ENCODE assay signal across 15 cellular contexts in genomic region chr9:105401651-105402050, GRCh38. TPM values are rescaled to one million over a fixed set of nuclear protein-coding genes. Genes with fewer than 3 reads are reported as not detected.
DNase-seq lines count a peak whose midpoint lies in the region; ATAC-seq and TF ChIP-seq lines count a peak whose summit lies in the region.
"Had no signal": no experiment of that assay in that cellular context is flagged by ENCODE, and none has a peak within 500 bp of the region (broad histone marks: within the 10 kb centered on the region; RNA-seq: fewer than 3 reads in every experiment).

No MANE protein-coding gene starts in this region.

- H3K9me2 ChIP-seq in GM23338 (ENCODE audit: insufficient read depth): no peaks in the 10 kb centered on the region

- H3K9ac ChIP-seq in OCI-LY3 (ENCODE audit: low read length) (no peak overlapping the region), neuronal stem cell (ENCODE audit: low read depth, low read length, poor library complexity) (no peak overlapping the region)

- no peak overlapping the region for H2BK15ac ChIP-seq in neuronal stem cell (ENCODE audit: low read length)

- no peak overlapping the region for H2BK12ac ChIP-seq in neuronal stem cell (ENCODE audit: low read length)

- no peak overlapping the region for H3K18ac ChIP-seq in neuronal stem cell (ENCODE audit: low read length)

- H2BK120ac ChIP-seq in neuronal stem cell (ENCODE audit: low read depth, low read length): no peak overlapping the region

- H3K4me1 ChIP-seq in GM23338 (ENCODE audit: insufficient read depth): peaks cover 63% of the 10 kb centered on the region
- H3K4me1 ChIP-seq in OCI-LY3 (ENCODE audit: low read length): peaks cover 25% of the 10 kb centered on the region
- peaks cover 4 to 7% of the 10 kb centered on the region in 2 donors for H3K4me1 ChIP-seq in neuronal stem cell (ENCODE audit: control insufficient read depth in 2 of 2, insufficient read depth in 1 of 2, low read depth in 1 of 2, low read length in 2 of 2)
- H3K4me1 ChIP-seq: uterus had no signal

- H3K4ac ChIP-seq in neuronal stem cell (ENCODE audit: low read length): no peak overlapping the region

- no peak overlapping the region; the same call in 1 of the 2 replicates for H3K27ac Mint-ChIP-seq in GM23338
- no peak overlapping the region for H3K27ac Mint-ChIP-seq in activated T-cell treated with anti-CD3 and anti-CD28 coated beads, Interleukin-2, amount 50 U/mL, for 72 hours
- H3K27ac Mint-ChIP-seq: dendritic cell treated with granulocyte-macrophage colony-stimulating factor and Interleukin-4, amounts not matched to agents 40 ng/mL and 50 ng/mL, for 4 days; IgD-negative memory B cell had no signal

- H3F3A ChIP-seq in GM23338 (replicated peaks; ENCODE audit: low read depth): peaks cover 8% of the 10 kb centered on the region; the same call in 1 of the 2 replicates

- no peak overlapping the region for H2AFZ ChIP-seq in GM23338
- H2AFZ ChIP-seq in OCI-LY3 (ENCODE audit: low read depth, low read length): no peak overlapping the region
- peak overlapping the region; percentile 13 for H2AFZ ChIP-seq in neuronal stem cell (ENCODE audit: low read length)

- H4K8ac ChIP-seq in neuronal stem cell (ENCODE audit: low read depth, low read length): no peak overlapping the region

- H3K4me3 Mint-ChIP-seq in GM23338: no peak overlapping the region
- no peak overlapping the region for H3K4me3 Mint-ChIP-seq in activated T-cell treated with anti-CD3 and anti-CD28 coated beads, Interleukin-2, amount 50 U/mL, for 72 hours
- H3K4me3 Mint-ChIP-seq: dendritic cell treated with granulocyte-macrophage colony-stimulating factor and Interleukin-4, amounts not matched to agents 40 ng/mL and 50 ng/mL, for 4 days had no signal

- no peak overlapping the region for H3K23ac ChIP-seq in neuronal stem cell (ENCODE audit: low read depth, low read length, poor library complexity)

- H3K36me3 ChIP-seq in GM23338 (ENCODE audit: insufficient read depth) (no peaks in the 10 kb centered on the region), OCI-LY3 (replicated peaks; ENCODE audit: low read depth, low read length) (no peaks in the 10 kb centered on the region), neuronal stem cell (replicated peaks in 1 of 2; ENCODE audit: control insufficient read depth in 2 of 2, insufficient read depth in 2 of 2, low read length in 2 of 2) (no peaks in the 10 kb centered on the region)
- H3K36me3 ChIP-seq: uterus had no signal

- peaks cover 3% of the 10 kb centered on the region; the same call in 2 of the 3 replicates for H3K36me3 Mint-ChIP-seq in GM23338 (ENCODE audit: low read depth)
- H3K36me3 Mint-ChIP-seq in activated T-cell treated with anti-CD3 and anti-CD28 coated beads, Interleukin-2, amount 50 U/mL, for 72 hours (ENCODE audit: insufficient read depth in 2 of 2): peaks cover under 1 to 2% of the 10 kb centered on the region in 2 donors

- no peak overlapping the region for H2BK5ac ChIP-seq in neuronal stem cell (ENCODE audit: low read length)

- H3K79me2 ChIP-seq in GM23338 (replicated peaks; ENCODE audit: insufficient read depth) (no peaks in the 10 kb centered on the region), OCI-LY3 (ENCODE audit: low read length) (no peaks in the 10 kb centered on the region)

- H3K14ac ChIP-seq in neuronal stem cell (ENCODE audit: low read length): no peak overlapping the region

- H3K4me2 ChIP-seq in GM23338 (peak overlapping the region; percentile 7; the same call in 1 of the 2 replicates), OCI-LY3 (ENCODE audit: low read length) (no peak overlapping the region), neuronal stem cell (ENCODE audit: insufficient read depth, low read length, poor library complexity, severe bottlenecking) (no peak overlapping the region)

- no peaks in the 10 kb centered on the region for H4K20me1 ChIP-seq in GM23338 (replicated peaks; ENCODE audit: insufficient read depth)
- no peaks in the 10 kb centered on the region for H4K20me1 ChIP-seq in OCI-LY3 (ENCODE audit: insufficient read depth, low read length)

- DNase-seq in GM23338 (ENCODE audit: low spot score) (peak; percentile 23), erythroblast (lab: John Stamatoyannopoulos, UW) (peak; percentile 4 to 9), neuronal stem cell (ENCODE audit: low spot score) (no peak), SIG-M5 treated with dmso at 0.1 percent for 504 hours (lab: John Stamatoyannopoulos, UW; ENCODE audit: unreplicated experiment) (no peak), NCI-H345 (lab: John Stamatoyannopoulos, UW) (no peak)
- no peak for DNase-seq in activated T-cell treated with anti-CD3 and anti-CD28 coated beads, Interleukin-2, amount 50 U/mL, for 72 hours
- DNase-seq: activated naive CD4-positive, alpha-beta T cell; hypothalamus; mucosa of descending colon; uterus had no signal

- H2AK5ac ChIP-seq in neuronal stem cell (ENCODE audit: low read depth, low read length): no peak overlapping the region

- H3K79me1 ChIP-seq in neuronal stem cell (ENCODE audit: low read depth, low read length): no peaks in the 10 kb centered on the region

- H3K4me3 ChIP-seq in GM23338 (no peak overlapping the region), OCI-LY3 (ENCODE audit: low read length) (no peak overlapping the region), neuronal stem cell (ENCODE audit: low read length in 2 of 2) (no peak overlapping the region)
- H3K4me3 ChIP-seq: mucosa of descending colon, SK-N-MC, skin epidermis, uterus had no signal

- H4K91ac ChIP-seq in neuronal stem cell (ENCODE audit: low read depth, low read length, poor library complexity): no peak overlapping the region

- TF ChIP-seq CTCF in GM23338 (conservative IDR thresholded peaks at IDR 0.05; ENCODE audit: low read depth in 2 of 2): peak in 1 of 2 experiments; percentile 26; a peak in 2 of 4 replicates
- TF ChIP-seq CTCF in OCI-LY3 (IDR thresholded peaks at IDR 0.05; ENCODE audit: low read depth, low read length): peak; percentile 22; the same call in 1 of the 2 replicates

- H3K27ac ChIP-seq in GM23338 (ENCODE audit: low read depth) (peak overlapping the region; percentile 67), OCI-LY3 (ENCODE audit: low read length) (no peak overlapping the region), neuronal stem cell (replicated peaks; ENCODE audit: low read length) (no peak overlapping the region)
- H3K27ac ChIP-seq: SK-N-MC, skin epidermis, uterus had no signal

- no CpG with 5 or more reads among the region's 3 CpGs for WGBS in neuronal stem cell (ENCODE audit: extremely low coverage in 2 of 2, insufficient read length in 2 of 2, insufficient replicate concordance in 1 of 2), 2 donors

- H3K27me3 Mint-ChIP-seq in GM23338 (ENCODE audit: insufficient read depth, low read depth, poor library complexity): peaks cover 2% of the 10 kb centered on the region
- peaks cover 80% of the 10 kb centered on the region for H3K27me3 Mint-ChIP-seq in activated T-cell treated with anti-CD3 and anti-CD28 coated beads, Interleukin-2, amount 50 U/mL, for 72 hours (ENCODE audit: low read depth)
- H3K27me3 Mint-ChIP-seq: dendritic cell treated with granulocyte-macrophage colony-stimulating factor and Interleukin-4, amounts not matched to agents 40 ng/mL and 50 ng/mL, for 4 days had no signal

- peaks cover 59% of the 10 kb centered on the region for H3K4me1 Mint-ChIP-seq in GM23338
- H3K4me1 Mint-ChIP-seq in activated T-cell treated with anti-CD3 and anti-CD28 coated beads, Interleukin-2, amount 50 U/mL, for 72 hours (ENCODE audit: low read depth): peaks cover 34% of the 10 kb centered on the region

- no peak for TF ChIP-seq POLR2A in erythroblast (IDR thresholded peaks at IDR 0.05; ENCODE audit: low read length)

- no peaks in the 10 kb centered on the region for H3K9me3 ChIP-seq in OCI-LY3 (ENCODE audit: insufficient read depth, low read length)
- no peaks in the 10 kb centered on the region for H3K9me3 ChIP-seq in neuronal stem cell (replicated peaks in 1 of 2; ENCODE audit: control insufficient read depth in 2 of 2, insufficient read depth in 1 of 2, low read depth in 1 of 2, low read length in 2 of 2)
- H3K9me3 ChIP-seq: mucosa of descending colon, uterus had no signal

- ATAC-seq in GM23338: peak; percentile 15; the same call in 2 of the 3 replicates
- ATAC-seq in activated T-cell treated with anti-CD3 and anti-CD28 coated beads, Interleukin-2, amount 50 U/mL, for 72 hours (replicated peaks in 1 of 2): no peak
- ATAC-seq: mucosa of descending colon had no signal

- H3K27me3 ChIP-seq in GM23338 (ENCODE audit: insufficient read depth): no peaks in the 10 kb centered on the region
- no peaks in the 10 kb centered on the region for H3K27me3 ChIP-seq in OCI-LY3 (ENCODE audit: low read depth, low read length)
- no peaks in the 10 kb centered on the region for H3K27me3 ChIP-seq in neuronal stem cell (ENCODE audit: control insufficient read depth in 3 of 3, insufficient read depth in 3 of 3, low read depth in 1 of 3, low read length in 3 of 3)
- H3K27me3 ChIP-seq: uterus had no signal

- H3K9me3 Mint-ChIP-seq in GM23338: peaks cover under 1% of the 10 kb centered on the region; the same call in 1 of the 3 replicates
- H3K9me3 Mint-ChIP-seq in activated T-cell treated with anti-CD3 and anti-CD28 coated beads, Interleukin-2, amount 50 U/mL, for 72 hours: peaks cover under 1% of the 10 kb centered on the region in 2 donors
- H3K9me3 Mint-ChIP-seq: dendritic cell treated with granulocyte-macrophage colony-stimulating factor and Interleukin-4, amounts not matched to agents 40 ng/mL and 50 ng/mL, for 4 days had no signal

TF ChIP-seq in GM23338, 12 proteins besides CTCF, POLR2A, EP300 and RAD21 (continues in another document):
- no peak for TF ChIP-seq POLR2AphosphoS5 (IDR thresholded peaks at IDR 0.05; ENCODE audit: low read depth)
- TF ChIP-seq ZNF331 (CRISPR knock-in tag; IDR thresholded peaks at IDR 0.05; ENCODE audit: low read depth): no peak
- no peak for TF ChIP-seq EZH2phosphoT487 (IDR thresholded peaks at IDR 0.05; ENCODE audit: unreplicated experiment)
- no peak for TF ChIP-seq ZNF114 (CRISPR knock-in tag; IDR thresholded peaks at IDR 0.05)
- TF ChIP-seq NANOG (IDR thresholded peaks at IDR 0.05; ENCODE audit: borderline replicate concordance): no peak
- TF ChIP-seq STAT1 (IDR thresholded peaks at IDR 0.05; ENCODE audit: unreplicated experiment): no peak
- TF ChIP-seq JUNB (IDR thresholded peaks at IDR 0.05; ENCODE audit: unreplicated experiment): no peak

RNA-seq across cellular contexts. Expression of gene FSD1L, which starts 46.2 kb away (rescaled TPM):
- 7.1 and 10.9 TPM in 2 replicates for total RNA-seq in GM23338 (2014; rRNA removed; shearing (Covaris generic))
- polyA plus RNA-seq in GM23338 (2016; fragmentation: Nextera tagmentation; extraction: Ambion mirVana): 4.0 and 5.2 TPM in 2 replicates
- polyA plus RNA-seq in neuronal stem cell (2013, experiment 1 of 2): 6.1 TPM
- 5.8 TPM for polyA plus RNA-seq in neuronal stem cell (2013, experiment 2 of 2)
- 1 to 10 TPM; 2.2 to 3.0 TPM for total RNA-seq in activated T-cell treated with anti-CD3 and anti-CD28 coated beads, Interleukin-2, amount 50 U/mL, for 72 hours

Comparison
In these comparisons a context has a peak if more than half of its experiments do, and no peak if none do; other contexts are left out.
1. DNase-seq: peak in GM23338 (single experiment) and erythroblast (2 of 2); none in neuronal stem cell (single experiment), activated T-cell treated with anti-CD3 and anti-CD28 coated beads, Interleukin-2, amount 50 U/mL, for 72 hours (0 of 2), SIG-M5 treated with dmso at 0.1 percent for 504 hours (single experiment) and NCI-H345 (single experiment).